Comparison of ENCODE assay signal across 8 cellular contexts in the genomic region with DNA sequence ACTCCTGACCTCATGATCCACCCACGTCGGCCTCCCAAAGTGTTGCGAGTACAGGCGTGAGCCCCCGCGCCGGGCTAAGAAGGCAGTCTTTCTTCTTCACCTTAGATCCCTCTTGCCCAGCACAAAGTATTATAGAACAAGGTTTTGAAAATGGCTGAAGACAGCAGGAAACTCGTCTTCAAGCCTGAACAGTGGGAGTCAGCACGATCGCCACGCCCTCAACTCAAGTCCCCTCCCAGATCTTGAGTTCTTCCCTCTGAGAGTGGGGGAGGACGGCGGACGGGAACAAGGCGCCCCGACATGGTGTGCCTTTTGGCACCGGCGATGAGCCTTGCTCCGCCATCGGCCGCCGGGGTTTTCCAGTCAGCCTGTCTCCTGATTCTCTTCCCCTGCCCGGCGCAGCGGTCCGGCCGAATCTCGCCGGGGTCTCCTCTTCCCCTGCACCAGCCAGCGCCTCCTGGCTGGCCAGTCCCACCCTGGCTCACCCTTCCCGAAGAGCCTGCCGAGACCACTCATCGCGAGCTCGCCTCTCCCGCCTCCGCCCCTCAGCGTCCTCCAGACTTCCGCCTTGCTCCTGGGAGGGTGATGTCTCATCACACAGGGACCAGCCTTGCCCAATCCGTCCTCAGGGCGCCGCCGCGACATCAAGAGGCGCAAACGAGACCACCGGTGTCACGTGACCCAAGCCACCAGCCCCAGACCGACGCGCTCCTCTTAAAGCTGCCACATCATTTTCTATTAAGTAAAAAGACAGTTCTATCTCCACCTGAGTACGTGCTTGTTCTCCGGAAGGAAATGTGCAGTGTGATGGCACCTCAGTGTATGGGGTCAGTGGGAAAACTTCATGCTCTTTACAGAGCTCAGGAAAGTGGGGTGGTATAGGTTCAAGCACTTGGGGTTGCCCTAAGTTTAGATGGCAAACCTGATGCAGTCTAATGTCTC. TPM values are rescaled to one million over a fixed set of nuclear protein-coding genes. Genes with fewer than 3 reads are reported as not detected.
DNase-seq lines count a peak whose midpoint lies in the region; ATAC-seq and TF ChIP-seq lines count a peak whose summit lies in the region.

A gene with protein sequence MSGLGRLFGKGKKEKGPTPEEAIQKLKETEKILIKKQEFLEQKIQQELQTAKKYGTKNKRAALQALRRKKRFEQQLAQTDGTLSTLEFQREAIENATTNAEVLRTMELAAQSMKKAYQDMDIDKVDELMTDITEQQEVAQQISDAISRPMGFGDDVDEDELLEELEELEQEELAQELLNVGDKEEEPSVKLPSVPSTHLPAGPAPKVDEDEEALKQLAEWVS (minus strand): TSS at position 565 of the 942 bp plus-strand sequence. CDS start 49 bp downstream, at position 516.

- H3K4me2 ChIP-seq in KMS-11 = peak within 1 kb of the TSS; percentile 64

- no peak for TF ChIP-seq CTCF in KMS-11 (conservative IDR thresholded peaks at IDR 0.05; ENCODE audit: low read depth, low read length)
- peak in 3 of 6 experiments; percentile 17 to 28 (median 26) for TF ChIP-seq CTCF in Peyer's patch (IDR thresholded peaks at IDR 0.05)

- DNase-seq in DMS53 treated with DMSO at 0.1 percent for 48 hours (lab: John Stamatoyannopoulos, UW; ENCODE audit: unreplicated experiment) (peak; percentile 68), Peyer's patch (peak; percentile 94 to 99 (median 99))
- DNase-seq in activated T-cell treated with anti-CD3 and anti-CD28 coated beads, Interleukin-2, amount 50 U/mL, for 48 hours = peak; percentile 96 to 97
- DNase-seq in stimulated activated CD8-positive, alpha-beta memory T cell treated with anti-CD3 and anti-CD28 coated beads, Interleukin-7, amount 100 ng/mL, for 24 hours (ENCODE audit: low read depth) = peak; percentile 95

- H2AFZ ChIP-seq in KMS-11 (ENCODE audit: low read depth) = peak within 1 kb of the TSS; percentile 45; the same call in 1 of the 2 replicates

- H3K27me3 ChIP-seq in KMS-11 (ENCODE audit: insufficient read depth, low read depth) (no peaks in the 10 kb centered on the region), Peyer's patch (no peaks in the 10 kb centered on the region), muscle layer of colon (ENCODE audit: control insufficient read depth in 1 of 2, insufficient read depth in 2 of 2, low read length in 2 of 2) (no peaks in the 10 kb centered on the region)

- H3K79me2 ChIP-seq in KMS-11 (ENCODE audit: insufficient read depth, low read depth) = 0 out of 2 replicates have a peak, but pooled peaks cover 9% of the 10 kb centered on the region

- H3K4me3 ChIP-seq in KMS-11 (IDR thresholded peaks at IDR 0.05; ENCODE audit: insufficient read depth, low read depth, low read length) = no peak within 1 kb of the TSS
- peak within 1 kb of the TSS; percentile 62 to 80 (median 72) for H3K4me3 ChIP-seq in Peyer's patch
- peak within 1 kb of the TSS; percentile 50 to 74 for H3K4me3 ChIP-seq in muscle layer of colon (ENCODE audit: low read depth in 1 of 2, low read length in 2 of 2)

- H3K36me3 ChIP-seq in KMS-11 (ENCODE audit: insufficient read depth) (no peaks in the 10 kb centered on the region), Peyer's patch (peaks cover 0 to 36% (median 0%) of the 10 kb centered on the region in 3 donors), muscle layer of colon (ENCODE audit: insufficient read depth, low read length) (peaks cover 25% of the 10 kb centered on the region)

- peak; percentile 78 for ATAC-seq in GM21737 (IDR thresholded peaks at IDR 0.05; ENCODE audit: unreplicated experiment)
- peak; percentile 90 for ATAC-seq in esophagus mucosa

- H3K27ac ChIP-seq in KMS-11 (peak within 1 kb of the TSS; percentile 89), Peyer's patch (peak within 1 kb of the TSS; percentile 96 to 98 (median 97)), muscle layer of colon (ENCODE audit: low read depth, low read length) (peak within 1 kb of the TSS; percentile 98)

- H3K9me3 ChIP-seq in Peyer's patch (no peaks in the 10 kb centered on the region), muscle layer of colon (ENCODE audit: low read length) (no peaks in the 10 kb centered on the region)

- H3K4me1 ChIP-seq in KMS-11 (ENCODE audit: low read depth, poor library complexity, severe bottlenecking) (peaks cover 22% of the 10 kb centered on the region), Peyer's patch (peaks cover 0 to 22% (median 3%) of the 10 kb centered on the region in 4 donors), muscle layer of colon (ENCODE audit: insufficient read depth, low read length) (peaks cover 17% of the 10 kb centered on the region)

- peak within 1 kb of the TSS; percentile 81 for H3K9ac ChIP-seq in KMS-11
- H3K9ac ChIP-seq in muscle layer of colon (ENCODE audit: low read length) = peak within 1 kb of the TSS; percentile 81

- peak; percentile 93 to 94 for TF ChIP-seq POLR2A in Peyer's patch (IDR thresholded peaks at IDR 0.05)

- no peaks in the 10 kb centered on the region for H4K20me1 ChIP-seq in KMS-11 (ENCODE audit: insufficient read depth)

RNA-seq across cellular contexts. Expression of the gene that starts here (rescaled TPM):
- total RNA-seq in Peyer's patch = 100 to 1,000 TPM in 1 of 4 donors, 10 to 100 TPM in 3; 31.4 to 190 (median 54.3) TPM
- total RNA-seq in esophagus mucosa = 49.0 TPM
